In genomic region chrX:23782863-23783568, GRCh38 we compare ENCODE assay signal across 8 cellular contexts. TPM values are rescaled to one million over a fixed set of nuclear protein-coding genes. Genes with fewer than 3 reads are reported as not detected.
DNase-seq lines count a peak whose midpoint lies in the region; TF ChIP-seq lines count a peak whose summit lies in the region.

Gene SAT1, plus strand, starts transcription at chrX:23783173. Its CDS starts 179 bp downstream, at chrX:23783352.

- DNase-seq in COR-L47 (lab: John Stamatoyannopoulos, UW) (peak; percentile 87), GM20000 (ENCODE audit: low spot score) (peak; percentile 81), HT-29 (ENCODE audit: low spot score) (peak; percentile 89), lung microvascular endothelial cell (ENCODE audit: low read depth in 2 of 2) (peak; percentile 94 to 96)
- DNase-seq in NK-92 treated with Interleukin-12 subunit alpha and Interleukin-12 subunit beta, amount 100 ng/mL, for 24 hours (lab: John Stamatoyannopoulos, UW) = peak; percentile 92
- DNase-seq in activated CD8-positive, alpha-beta memory T cell treated with anti-CD3 and anti-CD28 coated beads for 24 hours = peak; percentile 94
- peak; percentile 90 for DNase-seq in effector CD8-positive, alpha-beta T cell (lab: John Stamatoyannopoulos, UW)
- DNase-seq in stimulated activated CD8-positive, alpha-beta memory T cell treated with anti-CD3 and anti-CD28 coated beads, Interleukin-12 subunit alpha, Interleukin-12 subunit beta, amount 100 ng/mL, for 1 hour (ENCODE audit: low read depth) = peak; percentile 88

- TF ChIP-seq CTCF in GM20000 (IDR thresholded peaks at IDR 0.05; ENCODE audit: extremely low read depth, missing control alignments) = peak; percentile 21

RNA-seq across cellular contexts. Expression of gene SAT1, which starts in this region (rescaled TPM):
- 70.2 and 80.5 TPM in 2 replicates for total RNA-seq in HT-29 (2014; rRNA removed; shearing (Covaris generic))
- total RNA-seq in lung microvascular endothelial cell = 85.7 and 147 TPM in 2 replicates

Comparison
In these comparisons a context has a peak if more than half of its experiments do, and no peak if none do; other contexts are left out.
1. Peak in every context shown above with its lines: DNase-seq.